1 cellular context compared by ENCODE assay signal in genomic region chr5:173294673-173295320, GRCh38.
TF ChIP-seq lines count a peak whose summit lies in the region.

No MANE protein-coding gene starts in this region.

TF ChIP-seq in H1, 55 proteins besides CTCF, POLR2A, EP300 and RAD21:
- TF ChIP-seq USF2 (IDR thresholded peaks at IDR 0.05; ENCODE audit: low read length), result no peak
- TF ChIP-seq E2F6 (IDR thresholded peaks at IDR 0.05), result no peak
- TF ChIP-seq SRF (IDR thresholded peaks at IDR 0.05; ENCODE audit: low read depth, low read length), result no peak
- no peak for TF ChIP-seq NANOG (IDR thresholded peaks at IDR 0.05; ENCODE audit: insufficient read depth, low read depth, low read length, poor library complexity, severe bottlenecking)
- TF ChIP-seq TAF7 (optimal IDR thresholded peaks at IDR 0.05; ENCODE audit: borderline replicate concordance, low read depth, low read length), result no peak
- no peak for TF ChIP-seq EZH2 (IDR thresholded peaks at IDR 0.05; ENCODE audit: low read depth, low read length, severe bottlenecking)
- TF ChIP-seq SAP30 (IDR thresholded peaks at IDR 0.05; ENCODE audit: insufficient read depth, insufficient replicate concordance, low read length), result no peak
- TF ChIP-seq, protein P1, sequence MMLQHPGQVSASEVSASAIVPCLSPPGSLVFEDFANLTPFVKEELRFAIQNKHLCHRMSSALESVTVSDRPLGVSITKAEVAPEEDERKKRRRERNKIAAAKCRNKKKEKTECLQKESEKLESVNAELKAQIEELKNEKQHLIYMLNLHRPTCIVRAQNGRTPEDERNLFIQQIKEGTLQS (IDR thresholded peaks at IDR 0.05; ENCODE audit: insufficient read depth, low read depth, low read length), result no peak
- no peak for TF ChIP-seq GABPA (IDR thresholded peaks at IDR 0.05; ENCODE audit: borderline replicate concordance, insufficient read depth, low read length)
- TF ChIP-seq SUZ12 (IDR thresholded peaks at IDR 0.05; ENCODE audit: low read length), result no peak
